Comparison of ENCODE assay signal across 8 cellular contexts in the genomic region with DNA sequence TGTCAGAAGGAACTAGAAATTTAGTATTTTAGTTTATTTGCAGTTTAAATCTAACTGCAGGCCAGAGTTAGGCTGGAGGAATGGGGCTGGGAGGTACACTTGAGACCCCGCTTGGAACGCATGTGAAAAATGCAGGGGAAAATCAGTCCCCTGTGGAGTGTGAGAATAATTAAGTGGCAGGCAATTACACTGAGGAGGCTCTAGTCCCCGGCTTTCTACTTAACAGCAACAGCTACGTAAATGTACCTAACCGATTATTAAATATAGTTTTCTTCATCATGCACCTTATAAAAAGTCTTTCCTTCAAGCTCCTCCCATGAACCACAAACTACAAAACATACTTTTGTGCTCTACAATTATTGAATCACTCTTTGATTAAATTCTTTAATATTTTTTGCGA. TPM values are rescaled to one million over a fixed set of nuclear protein-coding genes. Genes with fewer than 3 reads are reported as not detected.
DNase-seq lines count a peak whose midpoint lies in the region; ATAC-seq lines count a peak whose summit lies in the region.

No MANE protein-coding gene starts in this region.

- intact Hi-C loops in posterior cingulate gyrus (cut with DNase I), result loop anchor here (2.0 kb wide), 1 partner anchor 68 kb away; the partner anchor contains the start of gene ZNF493

- 2% methylated on average over 5 of the region's 6 CpGs for WGBS in mesenchymal stem cell

- H3K23ac ChIP-seq in mesenchymal stem cell (ENCODE audit: low read length in 2 of 2), result no peak overlapping the region

- no peak overlapping the region for H4K8ac ChIP-seq in mesenchymal stem cell (ENCODE audit: low read length)

- H3K4me3 ChIP-seq in mesenchymal stem cell (ENCODE audit: insufficient read depth in 1 of 2, low read depth in 1 of 2, low read length in 2 of 2), result peak overlapping the region; percentile 30 to 93

- peaks cover 11 to 12% of the 10 kb centered on the region in 2 experiments for H3K36me3 ChIP-seq in mesenchymal stem cell (ENCODE audit: control insufficient read depth in 1 of 2, insufficient read depth in 2 of 2, low read depth in 1 of 2, low read length in 2 of 2)

- no peak overlapping the region for H3K18ac ChIP-seq in mesenchymal stem cell (ENCODE audit: low read depth in 1 of 2, low read length in 2 of 2)

- H2AK5ac ChIP-seq in mesenchymal stem cell (ENCODE audit: low read length, severe bottlenecking), result no peak overlapping the region

- H3K9me3 ChIP-seq in mesenchymal stem cell (ENCODE audit: control insufficient read depth, low read length), result peaks cover 23% of the 10 kb centered on the region

- H2BK5ac ChIP-seq in mesenchymal stem cell (ENCODE audit: low read depth, low read length, poor library complexity, severe bottlenecking), result no peak overlapping the region

- no peak overlapping the region for H2BK12ac ChIP-seq in mesenchymal stem cell (ENCODE audit: low read length in 2 of 2)

- H3K4me1 ChIP-seq in mesenchymal stem cell (ENCODE audit: control insufficient read depth, insufficient read depth, low read depth, low read length), result no peaks in the 10 kb centered on the region

- no peak overlapping the region for H3K14ac ChIP-seq in mesenchymal stem cell (ENCODE audit: low read length in 2 of 2)

- peak overlapping the region; percentile 96 for H3K27ac ChIP-seq in cingulate gyrus (ENCODE audit: low read depth, low read length)
- H3K27ac ChIP-seq in mesenchymal stem cell (ENCODE audit: low read length, poor library complexity, severe bottlenecking), result peak overlapping the region; percentile 98

- no peak overlapping the region for H3K4ac ChIP-seq in mesenchymal stem cell (ENCODE audit: low read depth in 1 of 2, low read length in 2 of 2)

- ATAC-seq in GM18519 (IDR thresholded peaks at IDR 0.05; ENCODE audit: low FRiP score, unreplicated experiment), result no peak

- H3K4me2 ChIP-seq in mesenchymal stem cell (ENCODE audit: low read length, poor library complexity, severe bottlenecking), result peak overlapping the region; percentile 96

- no peaks in the 10 kb centered on the region for H3K27me3 ChIP-seq in mesenchymal stem cell (ENCODE audit: control insufficient read depth in 1 of 2, insufficient read depth in 1 of 2, low read length in 2 of 2)

- DNase-seq in DMS53 (lab: John Stamatoyannopoulos, UW), result peak; percentile 39
- DNase-seq in DMS53 treated with DMSO at 0.1 percent for 48 hours (lab: John Stamatoyannopoulos, UW; ENCODE audit: unreplicated experiment), result no peak
- DNase-seq in NCI-H774 (lab: John Stamatoyannopoulos, UW), result peak; percentile 7
- no peak for DNase-seq in mesenchymal stem cell
- DNase-seq in NCI-H1694 treated with DMSO at 0.1 percent for 48 hours (lab: John Stamatoyannopoulos, UW), result no peak
- no peak for DNase-seq in posterior cingulate gyrus

- peak overlapping the region; percentile 98 for H3K9ac ChIP-seq in mesenchymal stem cell (ENCODE audit: low read length)

- no peak overlapping the region for H2AFZ ChIP-seq in mesenchymal stem cell (ENCODE audit: low read depth, low read length)

- H2BK120ac ChIP-seq in mesenchymal stem cell (ENCODE audit: low read depth, low read length), result no peak overlapping the region

- no peak overlapping the region for H4K91ac ChIP-seq in mesenchymal stem cell (ENCODE audit: low read length)

- peaks cover 3% of the 10 kb centered on the region for H3K79me1 ChIP-seq in mesenchymal stem cell (replicated peaks; ENCODE audit: low read length, poor library complexity, severe bottlenecking)

- no peak overlapping the region for H2BK15ac ChIP-seq in mesenchymal stem cell (ENCODE audit: low read depth, poor library complexity, severe bottlenecking)

RNA-seq across cellular contexts. Expression of gene ZNF708, which starts 0.8 kb away (rescaled TPM):
- 3.6 TPM for polyA plus RNA-seq in mesenchymal stem cell (2013, experiment 1 of 2)
- polyA plus RNA-seq in mesenchymal stem cell (2013, experiment 2 of 2), result 4.0 TPM

RNA-seq across cellular contexts. Expression of gene ZNF738, which starts 30.4 kb away (rescaled TPM):
- polyA plus RNA-seq in mesenchymal stem cell (2013, experiment 1 of 2), result 7.3 TPM
- polyA plus RNA-seq in mesenchymal stem cell (2013, experiment 2 of 2), result 7.0 TPM

Comparison
In these comparisons a context has a peak if more than half of its experiments do, and no peak if none do; other contexts are left out.
1. DNase-seq: peak in DMS53 (single experiment) and NCI-H774 (single experiment); none in DMS53 treated with DMSO at 0.1 percent for 48 hours (single experiment), mesenchymal stem cell (single experiment), NCI-H1694 treated with DMSO at 0.1 percent for 48 hours (single experiment) and posterior cingulate gyrus (0 of 10).